12 cellular contexts compared by ENCODE assay signal in the genomic region with DNA sequence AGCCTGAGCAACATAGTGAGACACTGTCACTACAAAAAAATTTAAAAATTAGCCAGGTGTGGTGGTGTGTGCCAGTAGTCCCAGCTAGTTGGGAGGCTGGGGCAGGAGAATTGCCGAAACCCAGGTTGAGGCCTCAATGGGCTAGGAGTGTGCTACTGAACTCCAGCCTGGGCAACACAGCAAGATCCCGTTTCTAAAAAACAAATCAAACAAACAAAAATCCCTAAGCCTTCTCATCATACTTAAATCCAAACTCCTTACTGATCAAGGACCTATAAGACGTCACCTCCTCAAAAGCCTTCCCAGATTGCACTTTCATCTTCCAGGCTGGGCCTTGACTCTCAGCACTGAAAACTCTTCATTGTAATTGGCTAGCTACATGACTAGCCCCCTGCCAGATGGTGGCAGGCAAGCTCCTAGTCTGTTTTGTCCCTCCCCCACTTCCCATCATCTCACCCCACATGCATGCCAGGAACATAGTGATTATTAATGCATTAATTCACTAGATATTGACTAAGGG. TPM values are rescaled to one million over a fixed set of nuclear protein-coding genes. Genes with fewer than 3 reads are reported as not detected.
DNase-seq lines count a peak whose midpoint lies in the region; ATAC-seq, FAIRE-seq and TF ChIP-seq lines count a peak whose summit lies in the region.
"Had no signal": no experiment of that assay in that cellular context is flagged by ENCODE, and none has a peak within 500 bp of the region (broad histone marks: within the 10 kb centered on the region; RNA-seq: fewer than 3 reads in every experiment).

No MANE protein-coding gene starts in this region.

- TF ChIP-seq POLR2A in HepG2 (IDR thresholded peaks at IDR 0.05; ENCODE audit: insufficient read depth in 1 of 2, low read depth in 2 of 2, low read length in 2 of 2) (no peak), right lobe of liver (IDR thresholded peaks at IDR 0.05) (no peak)

- H3K4me1 ChIP-seq in HepG2 (ENCODE audit: insufficient read depth, low read length) (peaks cover 24% of the 10 kb centered on the region), right lobe of liver (peaks cover 0 to 6% (median 0%) of the 10 kb centered on the region in 4 donors), Panc1 (ENCODE audit: control insufficient read depth, insufficient read depth, low read length) (peaks cover 14% of the 10 kb centered on the region)

- H3K4me3 ChIP-seq in HepG2 (replicated peaks in 1 of 3; ENCODE audit: insufficient read depth in 1 of 3, low read depth in 2 of 3, low read length in 3 of 3) (no peak overlapping the region), right lobe of liver (no peak overlapping the region), Panc1 (ENCODE audit: low read depth in 2 of 2, low read length in 2 of 2) (no peak overlapping the region), epithelial cell of esophagus (ENCODE audit: low read length) (no peak overlapping the region)

- in situ Hi-C loops in HepG2 (cut with HindIII; ENCODE audit: extremely low pct_ligation_motif_present, low pct_unique_long_range_greater_than_20kb) (no loop called here), Panc1 (cut with HindIII; ENCODE audit: low pct_unique_long_range_greater_than_20kb, low sequenced_read_pairs) (no loop called here)

- DNase-seq in HepG2 (ENCODE audit: low spot score) (no peak), right lobe of liver (no peak), Panc1 (ENCODE audit: low read depth, low spot score) (no peak), epithelial cell of esophagus (ENCODE audit: low read depth) (peak; percentile 62), KG1 (lab: John Stamatoyannopoulos, UW) (no peak)
- no peak for DNase-seq in stimulated activated naive CD4-positive, alpha-beta T cell treated with Interleukin-2 at 50 U/mL for 16 hours (lab: John Stamatoyannopoulos, UW)
- DNase-seq: activated T-cell treated with anti-CD3 and anti-CD28 coated beads, Interleukin-2, amount 50 U/mL, for 1 hour; cortex of kidney; NCI-H2107 had no signal

- H3K4me2 ChIP-seq in HepG2 (ENCODE audit: low read depth, low read length): no peak overlapping the region

- H3K79me2 ChIP-seq in HepG2 (ENCODE audit: insufficient read depth, low read length): no peaks in the 10 kb centered on the region

- H3K36me3 ChIP-seq in HepG2 (replicated peaks in 1 of 2; ENCODE audit: control insufficient read depth in 1 of 2, insufficient read depth in 2 of 2, low read length in 2 of 2) (no peaks in the 10 kb centered on the region), right lobe of liver (no peaks in the 10 kb centered on the region), Panc1 (ENCODE audit: control insufficient read depth, insufficient read depth, low read length) (no peaks in the 10 kb centered on the region)
- H3K36me3 ChIP-seq: neutrophil had no signal

- POLR2A ChIA-PET in HepG2 (lab: Yijun Ruan, JAX) (interaction anchor here (1.8 to 3.4 kb wide), 2 partner anchors 12 kb away, joined by 15 to 26 read pairs; no protein-coding TSS in a partner anchor), Panc1 (lab: Charles Lee) (interaction anchor here (1.1 kb wide), 1 partner anchor 23 kb away, joined by 6 read pairs; no protein-coding TSS in a partner anchor)

- H3K27ac ChIP-seq in HepG2 (ENCODE audit: extremely low read length, insufficient read depth, low read length) (no peak overlapping the region), right lobe of liver (no peak overlapping the region), Panc1 (ENCODE audit: low read length) (peak overlapping the region; percentile 50; the same call in 1 of the 2 replicates)
- H3K27ac ChIP-seq: neutrophil had no signal

- no peak for ATAC-seq in HepG2
- no peak for ATAC-seq in right lobe of liver
- no peak for ATAC-seq in Panc1
- ATAC-seq in HG02938 (IDR thresholded peaks at IDR 0.05; ENCODE audit: unreplicated experiment): no peak
- ATAC-seq in GM19463 (IDR thresholded peaks at IDR 0.05; ENCODE audit: unreplicated experiment): no peak

- FAIRE-seq in HepG2 (lab: Jason Lieb, UNC): no peak

- TF ChIP-seq RAD21 in HepG2 (CRISPR knock-in tag; IDR thresholded peaks at IDR 0.05): no peak

- CTCF ChIA-PET in HepG2 (lab: Yijun Ruan, JAX; ENCODE audit: low intra/inter-chr PET ratio, low total read pairs): no interaction called here
- CTCF ChIA-PET in Panc1 (lab: Charles Lee): interaction anchor here (0.6 kb wide), 1 partner anchor 75 kb away, joined by 4 read pairs; no protein-coding TSS in a partner anchor

- H3K27me3 ChIP-seq in HepG2 (ENCODE audit: control insufficient read depth in 1 of 2, insufficient read depth in 2 of 2, low read length in 2 of 2) (peaks cover 0 to 5% of the 10 kb centered on the region in 2 experiments; a peak in 1 of 5 replicates), right lobe of liver (no peaks in the 10 kb centered on the region), Panc1 (ENCODE audit: control insufficient read depth, insufficient read depth, low read length) (no peaks in the 10 kb centered on the region)

- BruUV-seq in HepG2 (replicated peaks; lab: Mats Ljungman, UMichigan) (no TSS peak), Panc1 (replicated peaks; lab: Mats Ljungman, UMichigan) (no TSS peak)

- H3K9ac ChIP-seq in HepG2 (ENCODE audit: insufficient read depth, low read depth, low read length): no peak overlapping the region

- intact Hi-C loops in HepG2 (cut with micrococcal nuclease; ENCODE audit: unreplicated experiment): no loop called here
- intact Hi-C loops in right lobe of liver (cut with DNase I): loop anchor here in 1 of 2 donors (5.0 kb wide), 1 partner anchor 252 kb away; no protein-coding TSS in a partner anchor
- intact Hi-C loops in Panc1 (cut with micrococcal nuclease; ENCODE audit: unreplicated experiment): no loop called here

- no peaks in the 10 kb centered on the region for H3K9me3 ChIP-seq in HepG2 (ENCODE audit: low read length)
- H3K9me3 ChIP-seq in right lobe of liver: no peaks in the 10 kb centered on the region
- no peaks in the 10 kb centered on the region for H3K9me3 ChIP-seq in Panc1 (ENCODE audit: control insufficient read depth, insufficient read depth, low read depth, low read length)
- H3K9me3 ChIP-seq: neutrophil had no signal

- H2AFZ ChIP-seq in HepG2 (ENCODE audit: low read length): no peak overlapping the region

- 67% methylated on average over 3 of the region's 3 CpGs for WGBS in HepG2 (ENCODE audit: low lambda C conversion rate)
- 90% methylated on average over 2 of the region's 3 CpGs for WGBS in right lobe of liver (ENCODE audit: insufficient coverage, low coverage, low lambda C conversion rate, missing lambda C conversion rate)

- H4K20me1 ChIP-seq in HepG2 (ENCODE audit: insufficient read depth, low read length): no peaks in the 10 kb centered on the region

- TF ChIP-seq CTCF in HepG2 (CRISPR knock-in tag; IDR thresholded peaks at IDR 0.05) (no peak), right lobe of liver (IDR thresholded peaks at IDR 0.05) (no peak), Panc1 (IDR thresholded peaks at IDR 0.05) (no peak), epithelial cell of esophagus (IDR thresholded peaks at IDR 0.05; ENCODE audit: insufficient read depth, low read depth, low read length, missing control alignments) (no peak)

- TF ChIP-seq EP300 in HepG2 (IDR thresholded peaks at IDR 0.05; ENCODE audit: low read depth in 2 of 2, low read length in 2 of 2) (no peak), HepG2 (CRISPR knock-in tag; IDR thresholded peaks at IDR 0.05; ENCODE audit: borderline replicate concordance) (no peak)

RNA-seq across cellular contexts. Expression of a gene that starts 17.5 kb away (rescaled TPM):
- total RNA-seq in HepG2 (2016; rRNA removed; fragmentation: Illumina TruSeq; extraction: Trizol) (not detected in 2 replicates), right lobe of liver (not detected), Panc1 (2021; ENCODE audit: unreplicated experiment) (0.33 TPM)
- not detected in 2 replicates for total RNA-seq in HepG2 (2016; cell fraction: cytosol; rRNA removed; fragmentation: Illumina TruSeq; extraction: Trizol; ENCODE audit: low read depth)
- not detected in 2 replicates for total RNA-seq in HepG2 (2016; cell fraction: insoluble cytoplasmic fraction; rRNA removed; fragmentation: Illumina TruSeq; extraction: Trizol)
- total RNA-seq in HepG2 (2016; cell fraction: membrane; rRNA removed; fragmentation: Illumina TruSeq; extraction: Trizol): not detected in 2 replicates
- not detected in 2 replicates for total RNA-seq in HepG2 (2016; cell fraction: nucleus; rRNA removed; fragmentation: Illumina TruSeq; extraction: Trizol)
- 0.21 TPM in 1 of 2 replicates, not detected in the other for polyA plus RNA-seq in HepG2 (2011; rRNA removed)
- polyA plus RNA-seq in HepG2 (2011; cell fraction: cytosol; rRNA removed): not detected in 2 replicates
- polyA plus RNA-seq in HepG2 (2011; cell fraction: nucleus; rRNA removed): 1.1 and 1.8 TPM in 2 replicates
- 1.1 TPM in 1 of 2 replicates, not detected in the other for polyA plus RNA-seq in HepG2 (2012)
- not detected in 2 replicates for polyA plus RNA-seq in HepG2 (2016; cell fraction: cytosol; fragmentation: Illumina TruSeq; extraction: Trizol; ENCODE audit: low read depth)
- polyA plus RNA-seq in HepG2 (2016; cell fraction: insoluble cytoplasmic fraction; fragmentation: Illumina TruSeq; extraction: Trizol; ENCODE audit: low read depth): not detected in 2 replicates
- polyA plus RNA-seq in HepG2 (2016; cell fraction: membrane; fragmentation: Illumina TruSeq; extraction: Trizol; ENCODE audit: low read depth): not detected in 2 replicates
- polyA plus RNA-seq in HepG2 (2016; cell fraction: nucleus; fragmentation: Illumina TruSeq; extraction: Trizol; ENCODE audit: insufficient read depth, low read depth): not detected in 2 replicates
- polyA minus RNA-seq in HepG2 (2011; rRNA and poly(A)+ RNA removed; ENCODE audit: low replicate concordance): not detected in 2 replicates
- polyA minus RNA-seq in HepG2 (2011; cell fraction: cytosol; rRNA and poly(A)+ RNA removed): not detected in 2 replicates
- not detected in 2 replicates for polyA minus RNA-seq in HepG2 (2011; cell fraction: nucleus; rRNA and poly(A)+ RNA removed)
- 0.71 TPM for polyA plus RNA-seq in Panc1 (2012; ENCODE audit: insufficient read length)

RNA-seq across cellular contexts. Expression of a gene that starts 46.5 kb away (rescaled TPM):
- total RNA-seq in HepG2 (2016; rRNA removed; fragmentation: Illumina TruSeq; extraction: Trizol): 0.84 and 1.5 TPM in 2 replicates
- total RNA-seq in HepG2 (2016; cell fraction: cytosol; rRNA removed; fragmentation: Illumina TruSeq; extraction: Trizol; ENCODE audit: low read depth): 0.35 and 0.40 TPM in 2 replicates
- 1.1 TPM in 2 replicates for total RNA-seq in HepG2 (2016; cell fraction: insoluble cytoplasmic fraction; rRNA removed; fragmentation: Illumina TruSeq; extraction: Trizol)
- 0.25 and 0.69 TPM in 2 replicates for total RNA-seq in HepG2 (2016; cell fraction: membrane; rRNA removed; fragmentation: Illumina TruSeq; extraction: Trizol)
- 1.2 and 1.3 TPM in 2 replicates for total RNA-seq in HepG2 (2016; cell fraction: nucleus; rRNA removed; fragmentation: Illumina TruSeq; extraction: Trizol)
- polyA plus RNA-seq in HepG2 (2011; rRNA removed): 0.74 and 0.91 TPM in 2 replicates
- polyA plus RNA-seq in HepG2 (2011; cell fraction: cytosol; rRNA removed): 0.55 and 0.72 TPM in 2 replicates
- 5.7 and 8.2 TPM in 2 replicates for polyA plus RNA-seq in HepG2 (2011; cell fraction: nucleus; rRNA removed)
- 1.3 and 1.8 TPM in 2 replicates for polyA plus RNA-seq in HepG2 (2012)
- 0.09 TPM in 1 of 2 replicates, not detected in the other for polyA plus RNA-seq in HepG2 (2016; cell fraction: cytosol; fragmentation: Illumina TruSeq; extraction: Trizol; ENCODE audit: low read depth)
- 1.1 and 1.8 TPM in 2 replicates for polyA plus RNA-seq in HepG2 (2016; cell fraction: insoluble cytoplasmic fraction; fragmentation: Illumina TruSeq; extraction: Trizol; ENCODE audit: low read depth)
- polyA plus RNA-seq in HepG2 (2016; cell fraction: membrane; fragmentation: Illumina TruSeq; extraction: Trizol; ENCODE audit: low read depth): 0.23 and 0.31 TPM in 2 replicates
- polyA plus RNA-seq in HepG2 (2016; cell fraction: nucleus; fragmentation: Illumina TruSeq; extraction: Trizol; ENCODE audit: insufficient read depth, low read depth): 5.8 and 5.9 TPM in 2 replicates
- 1.2 and 5.8 TPM in 2 replicates for polyA minus RNA-seq in HepG2 (2011; rRNA and poly(A)+ RNA removed; ENCODE audit: low replicate concordance)
- polyA minus RNA-seq in HepG2 (2011; cell fraction: cytosol; rRNA and poly(A)+ RNA removed): 1.3 TPM in 1 of 2 replicates, not detected in the other
- 2.2 and 2.4 TPM in 2 replicates for polyA minus RNA-seq in HepG2 (2011; cell fraction: nucleus; rRNA and poly(A)+ RNA removed)
- 1 to 10 TPM in 4 of 6 experiments, under 1 TPM in 2; 0.34 to 3.7 (median 1.2) TPM for total RNA-seq in right lobe of liver
- 6.5 TPM for total RNA-seq in Panc1 (2021; ENCODE audit: unreplicated experiment)
- polyA plus RNA-seq in Panc1 (2012; ENCODE audit: insufficient read length): 10.9 TPM

RNA-seq across cellular contexts. Expression of a gene that starts 46.6 kb away (rescaled TPM):
- total RNA-seq in HepG2 (2016; rRNA removed; fragmentation: Illumina TruSeq; extraction: Trizol) (6.4 and 9.7 TPM in 2 replicates), right lobe of liver (10 to 100 TPM; 16.5 to 29.8 (median 18.1) TPM), Panc1 (2021; ENCODE audit: unreplicated experiment) (28.0 TPM)
- 5.0 and 5.7 TPM in 2 replicates for total RNA-seq in HepG2 (2016; cell fraction: cytosol; rRNA removed; fragmentation: Illumina TruSeq; extraction: Trizol; ENCODE audit: low read depth)
- 4.7 and 10.2 TPM in 2 replicates for total RNA-seq in HepG2 (2016; cell fraction: insoluble cytoplasmic fraction; rRNA removed; fragmentation: Illumina TruSeq; extraction: Trizol)
- 5.3 and 5.8 TPM in 2 replicates for total RNA-seq in HepG2 (2016; cell fraction: membrane; rRNA removed; fragmentation: Illumina TruSeq; extraction: Trizol)
- 9.4 and 12.9 TPM in 2 replicates for total RNA-seq in HepG2 (2016; cell fraction: nucleus; rRNA removed; fragmentation: Illumina TruSeq; extraction: Trizol)
- 11.5 and 17.0 TPM in 2 replicates for polyA plus RNA-seq in HepG2 (2011; rRNA removed)
- 4.6 and 5.8 TPM in 2 replicates for polyA plus RNA-seq in HepG2 (2011; cell fraction: cytosol; rRNA removed)
- polyA plus RNA-seq in HepG2 (2011; cell fraction: nucleus; rRNA removed): 100 and 116 TPM in 2 replicates
- 16.4 and 23.4 TPM in 2 replicates for polyA plus RNA-seq in HepG2 (2012)
- 1.2 and 1.8 TPM in 2 replicates for polyA plus RNA-seq in HepG2 (2016; cell fraction: cytosol; fragmentation: Illumina TruSeq; extraction: Trizol; ENCODE audit: low read depth)
- 9.0 and 11.9 TPM in 2 replicates for polyA plus RNA-seq in HepG2 (2016; cell fraction: insoluble cytoplasmic fraction; fragmentation: Illumina TruSeq; extraction: Trizol; ENCODE audit: low read depth)
- 2.8 and 3.2 TPM in 2 replicates for polyA plus RNA-seq in HepG2 (2016; cell fraction: membrane; fragmentation: Illumina TruSeq; extraction: Trizol; ENCODE audit: low read depth)
- polyA plus RNA-seq in HepG2 (2016; cell fraction: nucleus; fragmentation: Illumina TruSeq; extraction: Trizol; ENCODE audit: insufficient read depth, low read depth): 55.9 and 56.2 TPM in 2 replicates
- 13.2 and 19.3 TPM in 2 replicates for polyA minus RNA-seq in HepG2 (2011; rRNA and poly(A)+ RNA removed; ENCODE audit: low replicate concordance)
- polyA minus RNA-seq in HepG2 (2011; cell fraction: cytosol; rRNA and poly(A)+ RNA removed): 4.7 and 6.5 TPM in 2 replicates
- 20.1 and 21.6 TPM in 2 replicates for polyA minus RNA-seq in HepG2 (2011; cell fraction: nucleus; rRNA and poly(A)+ RNA removed)
- polyA plus RNA-seq in Panc1 (2012; ENCODE audit: insufficient read length): 30.8 TPM
